Comparison of ENCODE assay signal across 23 cellular contexts in genomic region chr6:3266170-3266569, GRCh38. TPM values are rescaled to one million over a fixed set of nuclear protein-coding genes. Genes with fewer than 3 reads are reported as not detected.
"Had no signal": no experiment of that assay in that cellular context is flagged by ENCODE, and none has a peak within 500 bp of the region (broad histone marks: within the 10 kb centered on the region; RNA-seq: fewer than 3 reads in every experiment).

No MANE protein-coding gene starts in this region.

- H3K9me3 ChIP-seq: esophagus muscularis mucosa, tibial nerve had no signal

- H3K4me1 ChIP-seq: foreskin keratinocyte had no signal

- H3K27ac ChIP-seq: foreskin keratinocyte, tibial nerve had no signal

- H3K27me3 ChIP-seq: esophagus muscularis mucosa, foreskin keratinocyte, tibial nerve had no signal

- H3K4me3 ChIP-seq: esophagus muscularis mucosa, tibial nerve had no signal

- H3K27me3 Mint-ChIP-seq: activated CD4-positive, alpha-beta memory T cell treated with anti-CD3 and anti-CD28 coated beads for 36 hours; activated T-cell treated with anti-CD3 and anti-CD28 coated beads, Interleukin-2, amount 50 U/mL, for 24 hours; central memory CD8-positive, alpha-beta T cell; naive thymus-derived CD4-positive, alpha-beta T cell had no signal

- H3K4me3 Mint-ChIP-seq: activated CD4-positive, alpha-beta memory T cell treated with anti-CD3 and anti-CD28 coated beads for 36 hours; activated T-cell treated with anti-CD3 and anti-CD28 coated beads, Interleukin-2, amount 50 U/mL, for 24 hours; central memory CD8-positive, alpha-beta T cell; mesothelial cell of epicardium; naive thymus-derived CD4-positive, alpha-beta T cell; T-helper 2 cell treated with Interferon-gamma antibody and Interleukin-4, amounts not matched to agents 5 μg/mL and 100 μg/mL, for 36 hours had no signal

- DNase-seq: activated CD4-positive, alpha-beta memory T cell treated with anti-CD3 and anti-CD28 coated beads for 36 hours; activated CD4-positive, alpha-beta T cell treated with anti-CD3 and anti-CD28 coated beads for 48 hours; activated CD8-positive, alpha-beta memory T cell treated with anti-CD3 and anti-CD28 coated beads, Interleukin-2, amount 50 U/mL, for 4 hours; activated gamma-delta T cell treated with Interleukin-2 at 50 U/mL for 16 hours; activated naive CD4-positive, alpha-beta T cell treated with anti-CD3 and anti-CD28 coated beads, Interleukin-2, amount 50 U/mL, for 16 hours; activated T-cell treated with anti-CD3 and anti-CD28 coated beads, Interleukin-2, amount 50 U/mL, for 24 hours; dermis blood vessel endothelial cell; effector CD4-positive, alpha-beta T cell; foreskin keratinocyte; islet precursor cell; left ventricle myocardium superior; mammary epithelial cell; naive thymus-derived CD4-positive, alpha-beta T cell; occipital lobe; stimulated activated CD4-positive, alpha-beta T cell treated with anti-CD3 and anti-CD28 coated beads, Interleukin-2, amount 100 ng/mL, for 48 hours; stimulated activated naive CD4-positive, alpha-beta T cell treated with Interleukin-2 at 50 U/mL for 16 hours had no signal

- H3K9me3 Mint-ChIP-seq: activated CD4-positive, alpha-beta memory T cell treated with anti-CD3 and anti-CD28 coated beads for 36 hours; activated T-cell treated with anti-CD3 and anti-CD28 coated beads, Interleukin-2, amount 50 U/mL, for 24 hours; central memory CD8-positive, alpha-beta T cell; mesothelial cell of epicardium; naive thymus-derived CD4-positive, alpha-beta T cell; T-helper 2 cell treated with Interferon-gamma antibody and Interleukin-4, amounts not matched to agents 5 μg/mL and 100 μg/mL, for 36 hours had no signal

- ATAC-seq: foreskin keratinocyte; left ventricle myocardium superior; naive thymus-derived CD4-positive, alpha-beta T cell; right cardiac atrium had no signal

- H3K27ac Mint-ChIP-seq: activated CD4-positive, alpha-beta memory T cell treated with anti-CD3 and anti-CD28 coated beads for 36 hours; activated T-cell treated with anti-CD3 and anti-CD28 coated beads, Interleukin-2, amount 50 U/mL, for 24 hours; mesothelial cell of epicardium; T-helper 2 cell treated with Interferon-gamma antibody and Interleukin-4, amounts not matched to agents 5 μg/mL and 100 μg/mL, for 36 hours had no signal

RNA-seq across cellular contexts. Expression of gene TUBB2B, which starts 38.7 kb away (rescaled TPM):
- total RNA-seq: activated CD8-positive, alpha-beta memory T cell treated with anti-CD3 and anti-CD28 coated beads for 36 hours had no signal
